9 cellular contexts compared by ENCODE assay signal in the genomic region with DNA sequence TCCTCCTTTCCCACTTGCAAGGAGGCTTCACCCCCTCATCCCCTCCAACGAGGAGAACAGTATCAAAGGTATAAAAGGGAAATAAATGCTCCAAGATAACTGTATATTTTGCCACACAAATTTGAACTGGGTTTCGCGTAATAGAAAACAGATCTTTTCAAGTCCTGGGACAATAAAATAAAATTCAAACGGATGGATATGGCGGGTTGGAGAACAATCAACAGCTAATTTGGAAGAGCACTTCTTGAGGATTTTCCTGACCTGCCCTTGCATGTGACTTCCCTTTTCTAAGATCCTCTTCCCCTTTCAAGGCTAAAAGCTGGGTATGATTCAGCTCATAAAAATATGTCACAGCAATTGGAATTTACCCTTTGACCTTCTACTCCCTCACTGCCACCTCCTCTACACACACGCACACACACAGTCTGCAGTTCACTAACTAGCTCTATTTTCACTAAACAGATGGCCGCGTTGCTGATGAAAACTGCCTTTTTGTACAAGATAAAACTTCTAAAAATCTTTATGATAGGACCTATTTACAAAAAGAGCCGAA.
DNase-seq lines count a peak whose midpoint lies in the region; ATAC-seq and TF ChIP-seq lines count a peak whose summit lies in the region.
"Had no signal": no experiment of that assay in that cellular context is flagged by ENCODE, and none has a peak within 500 bp of the region (broad histone marks: within the 10 kb centered on the region; RNA-seq: fewer than 3 reads in every experiment).

No MANE protein-coding gene starts in this region.

- H3K27ac Mint-ChIP-seq in Calu3 (ENCODE audit: unreplicated experiment) = peak overlapping the region; percentile 84
- H3K27ac Mint-ChIP-seq: activated T-helper 2 cell treated with anti-CD3 and anti-CD28 coated beads, Interferon-gamma antibody, Interleukin-2, Interleukin-4, amounts not matched to agents 10 μg/mL and 5 μg/mL and 100 μg/mL, durations not matched to agents 14 hours and 24 hours and 36 hours had no signal

- no peaks in the 10 kb centered on the region for H3K36me3 Mint-ChIP-seq in Calu3 (ENCODE audit: insufficient read depth, unreplicated experiment)

- H3K79me2 ChIP-seq in fibroblast of lung (ENCODE audit: control insufficient read depth, insufficient read depth, low read length) = no peaks in the 10 kb centered on the region

- peak; percentile 49 for DNase-seq in Calu3
- peak; percentile 48 for DNase-seq in OCI-M1 (lab: John Stamatoyannopoulos, UW)
- DNase-seq in fibroblast of lung (ENCODE audit: low read depth in 2 of 2) = peak; percentile 76 to 84
- DNase-seq in non-pigmented ciliary epithelial cell (ENCODE audit: low read depth) = peak; percentile 54
- no peak for DNase-seq in mesenteric fat pad (ENCODE audit: low spot score)
- no peak for DNase-seq in activated T-cell treated with anti-CD3 and anti-CD28 coated beads for 4 hours

- no peaks in the 10 kb centered on the region for H3K9me3 ChIP-seq in fibroblast of lung (ENCODE audit: control insufficient read depth, insufficient read depth, low read depth, low read length)

- BruUV-seq in Calu3 (replicated peaks; lab: Mats Ljungman, UMichigan) = no TSS peak

- H3K27me3 Mint-ChIP-seq in Calu3 (ENCODE audit: unreplicated experiment) = no peaks in the 10 kb centered on the region

- H3K9me3 Mint-ChIP-seq in Calu3 (ENCODE audit: low read depth, unreplicated experiment) = no peaks in the 10 kb centered on the region
- H3K9me3 Mint-ChIP-seq: activated T-helper 2 cell treated with anti-CD3 and anti-CD28 coated beads, Interferon-gamma antibody, Interleukin-2, Interleukin-4, amounts not matched to agents 10 μg/mL and 5 μg/mL and 100 μg/mL, durations not matched to agents 14 hours and 24 hours and 36 hours had no signal

- CTCF ChIA-PET in Calu3 (lab: Charles Lee) = no interaction called here

- H3K27ac ChIP-seq in fibroblast of lung (ENCODE audit: insufficient read depth, low read length) = peak overlapping the region; percentile 91

- H3K4me3 Mint-ChIP-seq in Calu3 (ENCODE audit: low read depth, unreplicated experiment) = no peak overlapping the region

- H3K4me2 ChIP-seq in fibroblast of lung (ENCODE audit: extremely low read depth, insufficient read depth, low read length) = peak overlapping the region; percentile 86

- peaks cover 5% of the 10 kb centered on the region for H3K4me1 ChIP-seq in fibroblast of lung (ENCODE audit: control insufficient read depth, extremely low read depth, insufficient read depth, low read length)

- no peaks in the 10 kb centered on the region for H3K36me3 ChIP-seq in fibroblast of lung (ENCODE audit: control insufficient read depth, insufficient read depth, low read length)

- intact Hi-C loops in Calu3 (cut with micrococcal nuclease; ENCODE audit: unreplicated experiment) = loop anchor here (5.0 to 10.0 kb wide), 4 partner anchors 116 to 713 kb away; no protein-coding TSS in a partner anchor

- no peaks in the 10 kb centered on the region for H4K20me1 ChIP-seq in fibroblast of lung (ENCODE audit: control insufficient read depth, extremely low read depth, insufficient read depth, low read length)

- H3K4me3 ChIP-seq in fibroblast of lung (replicated peaks in 1 of 4; ENCODE audit: control extremely low read depth in 1 of 4, insufficient read depth in 1 of 4, low read depth in 3 of 4, low read length in 4 of 4) = peak overlapping the region in 3 of 4 experiments; percentile 37 to 53 (median 44)

- peak overlapping the region; percentile 87 for H2AFZ ChIP-seq in fibroblast of lung (ENCODE audit: low read length)

- peaks cover 10% of the 10 kb centered on the region for H3K4me1 Mint-ChIP-seq in Calu3 (ENCODE audit: low read depth, unreplicated experiment)

- ATAC-seq in HG03378 (IDR thresholded peaks at IDR 0.05; ENCODE audit: unreplicated experiment) = no peak
- ATAC-seq in GM21526 (IDR thresholded peaks at IDR 0.05; ENCODE audit: low FRiP score, unreplicated experiment) = no peak

- no peaks in the 10 kb centered on the region for H3K27me3 ChIP-seq in fibroblast of lung (ENCODE audit: control insufficient read depth, insufficient read depth, low read length)

- TF ChIP-seq CTCF in Calu3 (IDR thresholded peaks at IDR 0.05; ENCODE audit: unreplicated experiment) (no peak), fibroblast of lung (conservative IDR thresholded peaks at IDR 0.05 in 1 of 2, IDR thresholded peaks at IDR 0.05 in 1 of 2; ENCODE audit: low read depth in 1 of 2, low read length in 2 of 2) (no peak)

- H3K9ac ChIP-seq in fibroblast of lung (ENCODE audit: insufficient read depth, low read length) = peak overlapping the region; percentile 67

Comparison
In these comparisons a context has a peak if more than half of its experiments do, and no peak if none do; other contexts are left out.
1. DNase-seq: peak in Calu3 (single experiment), OCI-M1 (single experiment), fibroblast of lung (2 of 2) and non-pigmented ciliary epithelial cell (single experiment); none in mesenteric fat pad (single experiment) and activated T-cell treated with anti-CD3 and anti-CD28 coated beads for 4 hours (single experiment).